ENCODE assay signal across 1 cellular context in the genomic region with DNA sequence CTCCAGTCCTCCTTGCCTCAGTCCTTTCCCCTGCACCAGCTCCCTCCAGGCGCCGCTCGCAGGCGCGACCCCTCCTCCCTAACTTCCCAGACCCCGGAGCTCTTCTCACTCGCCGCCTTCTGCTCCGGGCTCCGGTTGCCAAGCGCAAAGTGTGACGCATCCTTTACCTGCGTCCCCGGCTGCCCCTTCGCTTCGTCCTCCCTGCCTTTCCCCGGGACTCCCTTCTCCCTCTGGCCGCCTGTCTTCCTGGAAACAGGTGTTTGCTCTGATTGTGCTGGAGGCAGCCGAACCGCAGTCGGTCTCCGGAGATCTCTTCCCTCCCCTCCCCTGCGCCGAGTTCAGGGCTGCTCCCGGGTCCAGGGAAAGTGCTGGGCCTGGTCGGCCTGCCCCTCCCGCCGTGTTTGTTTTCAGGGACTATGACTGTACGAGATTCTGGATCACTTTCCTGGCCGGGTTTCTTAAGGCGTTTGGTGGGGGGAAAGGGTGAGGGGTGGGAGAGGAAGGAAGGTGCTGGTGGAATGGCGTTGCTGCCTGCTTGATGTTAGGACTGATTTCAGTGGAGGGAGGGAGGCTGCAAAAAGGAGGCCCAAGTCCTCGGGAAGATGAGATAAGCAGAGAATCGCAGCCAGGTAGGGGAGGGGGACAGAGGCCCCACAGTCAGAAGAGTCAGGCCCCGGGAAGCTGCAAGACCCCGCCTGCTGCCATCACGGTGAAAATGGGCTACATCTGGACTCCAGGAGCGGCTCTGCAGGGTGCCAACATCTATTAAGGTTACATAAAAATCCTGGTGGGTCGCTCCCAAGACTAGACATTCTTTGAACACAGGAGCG.
TF ChIP-seq lines count a peak whose summit lies in the region.

No MANE protein-coding gene starts in this region.

TF ChIP-seq in SK-N-SH treated with all-trans-retinoic acid at 6 μM for 48 hours, 23 proteins besides CTCF, POLR2A, EP300 and RAD21 (continued from another document):
- no peak for TF ChIP-seq PATZ1 (CRISPR knock-in tag; IDR thresholded peaks at IDR 0.05; ENCODE audit: borderline replicate concordance)
- TF ChIP-seq ZNF565 (CRISPR knock-in tag; conservative IDR thresholded peaks at IDR 0.05; ENCODE audit: low read depth) = no peak
- no peak for TF ChIP-seq TCF4 (CRISPR knock-in tag; IDR thresholded peaks at IDR 0.05; ENCODE audit: borderline replicate concordance)
- no peak for TF ChIP-seq ESRRG (CRISPR knock-in tag; IDR thresholded peaks at IDR 0.05)
- TF ChIP-seq ZFP30 (CRISPR knock-in tag; IDR thresholded peaks at IDR 0.05) = no peak
- no peak for TF ChIP-seq CSDC2 (CRISPR knock-in tag; IDR thresholded peaks at IDR 0.05)
- TF ChIP-seq TOX (CRISPR knock-in tag; IDR thresholded peaks at IDR 0.05; ENCODE audit: borderline replicate concordance) = no peak
- no peak for TF ChIP-seq ZNF8 (CRISPR knock-in tag; IDR thresholded peaks at IDR 0.05)
- TF ChIP-seq PPARA (CRISPR knock-in tag; IDR thresholded peaks at IDR 0.05; ENCODE audit: borderline replicate concordance) = no peak
- TF ChIP-seq POU6F1 (CRISPR knock-in tag; IDR thresholded peaks at IDR 0.05; ENCODE audit: borderline replicate concordance, low read depth) = no peak
- no peak for TF ChIP-seq RARB (CRISPR knock-in tag; IDR thresholded peaks at IDR 0.05)
